ENCODE assay signal across 17 cellular contexts in genomic region chr11:115126092-115126491, GRCh38.
DNase-seq lines count a peak whose midpoint lies in the region; ATAC-seq lines count a peak whose summit lies in the region.
"Had no signal": no experiment of that assay in that cellular context is flagged by ENCODE, and none has a peak within 500 bp of the region (broad histone marks: within the 10 kb centered on the region; RNA-seq: fewer than 3 reads in every experiment).

No MANE protein-coding gene starts in this region.

- H3K9me3 Mint-ChIP-seq in activated CD4-positive, alpha-beta memory T cell treated with anti-CD3 and anti-CD28 coated beads for 36 hours: no peaks in the 10 kb centered on the region
- no peaks in the 10 kb centered on the region for H3K9me3 Mint-ChIP-seq in activated CD4-positive, alpha-beta memory T cell treated with anti-CD3 and anti-CD28 coated beads, Interleukin-2, amount 10 ng/mL, durations not matched to agents 7 days and 5 days
- H3K9me3 Mint-ChIP-seq: activated T-cell treated with anti-CD3 and anti-CD28 coated beads, Interleukin-2, amount 50 U/mL, for 24 hours; dendritic cell treated with granulocyte-macrophage colony-stimulating factor and Interleukin-4, amounts not matched to agents 40 ng/mL and 50 ng/mL, for 4 days had no signal

- no peak overlapping the region for H3K27ac Mint-ChIP-seq in activated CD4-positive, alpha-beta memory T cell treated with anti-CD3 and anti-CD28 coated beads for 36 hours
- no peak overlapping the region for H3K27ac Mint-ChIP-seq in activated CD4-positive, alpha-beta memory T cell treated with anti-CD3 and anti-CD28 coated beads, Interleukin-2, amount 10 ng/mL, durations not matched to agents 7 days and 5 days
- H3K27ac Mint-ChIP-seq: activated T-cell treated with anti-CD3 and anti-CD28 coated beads, Interleukin-2, amount 50 U/mL, for 24 hours; dendritic cell treated with granulocyte-macrophage colony-stimulating factor and Interleukin-4, amounts not matched to agents 40 ng/mL and 50 ng/mL, for 4 days; mesothelial cell of epicardium had no signal

- H3K4me3 Mint-ChIP-seq in activated CD4-positive, alpha-beta memory T cell treated with anti-CD3 and anti-CD28 coated beads for 36 hours: no peak overlapping the region
- no peak overlapping the region for H3K4me3 Mint-ChIP-seq in activated CD4-positive, alpha-beta memory T cell treated with anti-CD3 and anti-CD28 coated beads, Interleukin-2, amount 10 ng/mL, durations not matched to agents 7 days and 5 days
- H3K4me3 Mint-ChIP-seq: activated T-cell treated with anti-CD3 and anti-CD28 coated beads, Interleukin-2, amount 50 U/mL, for 24 hours; dendritic cell treated with granulocyte-macrophage colony-stimulating factor and Interleukin-4, amounts not matched to agents 40 ng/mL and 50 ng/mL, for 4 days; mesothelial cell of epicardium had no signal

- peak; percentile 11 for DNase-seq in activated CD4-positive, alpha-beta memory T cell treated with anti-CD3 and anti-CD28 coated beads for 36 hours
- DNase-seq in activated CD4-positive, alpha-beta memory T cell treated with anti-CD3 and anti-CD28 coated beads, Interleukin-2, amount 10 ng/mL, durations not matched to agents 7 days and 5 days: no peak
- DNase-seq in AG08395 (ENCODE audit: low spot score): no peak
- DNase-seq in Kasumi-1 (lab: John Stamatoyannopoulos, UW): no peak
- DNase-seq in islet precursor cell: no peak
- DNase-seq in NCI-H1417 (lab: John Stamatoyannopoulos, UW): no peak
- DNase-seq: 8988T; activated T-cell treated with anti-CD3 and anti-CD28 coated beads, Interleukin-2, amount 50 U/mL, for 24 hours; amniotic stem cell; NCI-H2029 treated with DMSO at 0.1 percent for 48 hours; pancreas; upper lobe of right lung had no signal

- POLR2A ChIA-PET in activated CD4-positive, alpha-beta memory T cell treated with anti-CD3 and anti-CD28 coated beads for 36 hours (lab: Charles Lee): interaction anchor here (1.3 kb wide), 1 partner anchor 12 kb away, joined by 3 read pairs; no protein-coding TSS in a partner anchor
- POLR2A ChIA-PET in activated CD4-positive, alpha-beta memory T cell treated with anti-CD3 and anti-CD28 coated beads, Interleukin-2, amount 10 ng/mL, durations not matched to agents 7 days and 5 days (lab: Charles Lee): no interaction called here

- no peaks in the 10 kb centered on the region for H3K36me3 Mint-ChIP-seq in activated CD4-positive, alpha-beta memory T cell treated with anti-CD3 and anti-CD28 coated beads for 36 hours
- no peaks in the 10 kb centered on the region for H3K36me3 Mint-ChIP-seq in activated CD4-positive, alpha-beta memory T cell treated with anti-CD3 and anti-CD28 coated beads, Interleukin-2, amount 10 ng/mL, durations not matched to agents 7 days and 5 days (ENCODE audit: low read depth)
- H3K36me3 Mint-ChIP-seq: mesothelial cell of epicardium had no signal

- CTCF ChIA-PET in activated CD4-positive, alpha-beta memory T cell treated with anti-CD3 and anti-CD28 coated beads for 36 hours (lab: Charles Lee): no interaction called here
- CTCF ChIA-PET in activated CD4-positive, alpha-beta memory T cell treated with anti-CD3 and anti-CD28 coated beads, Interleukin-2, amount 10 ng/mL, durations not matched to agents 7 days and 5 days (lab: Charles Lee): no interaction called here

- ATAC-seq in HG02610 (IDR thresholded peaks at IDR 0.05; ENCODE audit: unreplicated experiment): peak; percentile 23
- peak; percentile 31 for ATAC-seq in HG03196 (IDR thresholded peaks at IDR 0.05; ENCODE audit: unreplicated experiment)
- ATAC-seq: pancreas, SK-N-SH treated with all-trans-retinoic acid at 6 μM for 48 hours, upper lobe of right lung had no signal

- peaks cover 3% of the 10 kb centered on the region for H3K27me3 Mint-ChIP-seq in activated CD4-positive, alpha-beta memory T cell treated with anti-CD3 and anti-CD28 coated beads for 36 hours
- no peaks in the 10 kb centered on the region for H3K27me3 Mint-ChIP-seq in activated CD4-positive, alpha-beta memory T cell treated with anti-CD3 and anti-CD28 coated beads, Interleukin-2, amount 10 ng/mL, durations not matched to agents 7 days and 5 days
- H3K27me3 Mint-ChIP-seq: dendritic cell treated with granulocyte-macrophage colony-stimulating factor and Interleukin-4, amounts not matched to agents 40 ng/mL and 50 ng/mL, for 4 days had no signal

- H3K4me1 Mint-ChIP-seq in activated CD4-positive, alpha-beta memory T cell treated with anti-CD3 and anti-CD28 coated beads for 36 hours (ENCODE audit: low read depth): no peaks in the 10 kb centered on the region
- no peaks in the 10 kb centered on the region for H3K4me1 Mint-ChIP-seq in activated CD4-positive, alpha-beta memory T cell treated with anti-CD3 and anti-CD28 coated beads, Interleukin-2, amount 10 ng/mL, durations not matched to agents 7 days and 5 days

- intact Hi-C loops in activated CD4-positive, alpha-beta memory T cell treated with anti-CD3 and anti-CD28 coated beads for 36 hours (cut with micrococcal nuclease): no loop called here
